Comparison of ENCODE assay signal across 1 cellular context in the genomic region with DNA sequence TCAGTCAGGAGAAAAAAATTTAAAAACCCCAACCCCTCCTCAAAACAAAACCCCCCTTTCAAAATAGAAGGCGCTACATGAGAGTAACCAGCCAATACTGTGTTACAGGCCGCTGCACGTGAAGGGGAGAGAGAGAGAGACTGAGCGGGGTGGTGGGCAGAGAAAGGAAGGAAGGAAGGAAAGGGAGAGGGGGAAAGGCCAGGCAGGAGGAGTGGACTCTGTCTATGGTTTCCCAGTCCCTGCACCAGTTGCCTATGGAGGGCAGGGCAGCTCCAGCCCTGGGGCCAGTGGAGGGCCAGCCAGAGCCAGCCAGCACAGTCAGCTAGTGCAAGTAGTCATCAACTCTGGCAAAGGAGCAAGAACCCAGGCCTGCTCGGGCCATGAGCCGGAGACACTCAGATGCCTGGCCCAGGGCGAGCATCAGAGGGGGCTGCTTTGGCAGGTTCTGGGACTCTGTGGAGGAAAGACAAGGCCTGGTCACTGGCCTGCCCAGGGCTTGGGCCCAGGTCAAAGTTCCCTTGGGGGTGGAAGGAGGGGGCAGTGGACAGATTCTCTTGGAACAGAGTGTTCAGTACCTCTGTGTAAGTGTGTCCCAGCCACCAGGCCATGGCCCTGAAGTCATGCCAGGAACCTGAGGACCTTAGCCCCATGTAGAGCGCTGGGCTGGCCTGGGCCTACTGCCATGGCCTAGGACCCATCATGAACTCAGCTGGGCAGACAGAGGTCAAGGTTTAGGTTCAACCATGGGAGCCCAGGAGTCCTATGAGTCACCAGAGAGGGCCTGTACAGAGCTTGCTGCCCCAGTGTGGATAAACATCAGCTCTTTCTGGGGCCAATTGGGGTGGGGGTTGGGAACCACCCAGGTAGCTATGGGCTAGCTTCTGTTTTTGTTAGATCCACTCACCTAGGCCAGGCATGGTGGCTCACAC.
A peak's percentile ranks its signal among the peaks of the same experiment; 100 is the strongest.
TF ChIP-seq lines count a peak whose summit lies in the region.

No MANE protein-coding gene starts in this region.

TF ChIP-seq in HepG2, 621 proteins besides CTCF, POLR2A, EP300 and RAD21 (continued from another document and continues in another):
- TF ChIP-seq, protein P1, sequence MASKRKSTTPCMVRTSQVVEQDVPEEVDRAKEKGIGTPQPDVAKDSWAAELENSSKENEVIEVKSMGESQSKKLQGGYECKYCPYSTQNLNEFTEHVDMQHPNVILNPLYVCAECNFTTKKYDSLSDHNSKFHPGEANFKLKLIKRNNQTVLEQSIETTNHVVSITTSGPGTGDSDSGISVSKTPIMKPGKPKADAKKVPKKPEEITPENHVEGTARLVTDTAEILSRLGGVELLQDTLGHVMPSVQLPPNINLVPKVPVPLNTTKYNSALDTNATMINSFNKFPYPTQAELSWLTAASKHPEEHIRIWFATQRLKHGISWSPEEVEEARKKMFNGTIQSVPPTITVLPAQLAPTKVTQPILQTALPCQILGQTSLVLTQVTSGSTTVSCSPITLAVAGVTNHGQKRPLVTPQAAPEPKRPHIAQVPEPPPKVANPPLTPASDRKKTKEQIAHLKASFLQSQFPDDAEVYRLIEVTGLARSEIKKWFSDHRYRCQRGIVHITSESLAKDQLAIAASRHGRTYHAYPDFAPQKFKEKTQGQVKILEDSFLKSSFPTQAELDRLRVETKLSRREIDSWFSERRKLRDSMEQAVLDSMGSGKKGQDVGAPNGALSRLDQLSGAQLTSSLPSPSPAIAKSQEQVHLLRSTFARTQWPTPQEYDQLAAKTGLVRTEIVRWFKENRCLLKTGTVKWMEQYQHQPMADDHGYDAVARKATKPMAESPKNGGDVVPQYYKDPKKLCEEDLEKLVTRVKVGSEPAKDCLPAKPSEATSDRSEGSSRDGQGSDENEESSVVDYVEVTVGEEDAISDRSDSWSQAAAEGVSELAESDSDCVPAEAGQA (IDR thresholded peaks at IDR 0.05; ENCODE audit: low read depth), result no peak
- TF ChIP-seq, protein P1 (CRISPR knock-in tag; IDR thresholded peaks at IDR 0.05; ENCODE audit: borderline replicate concordance), result no peak
- no peak; the same call in 1 of the 2 replicates for TF ChIP-seq ZNF788 (CRISPR knock-in tag; IDR thresholded peaks at IDR 0.05; ENCODE audit: borderline replicate concordance)
- TF ChIP-seq MATR3 (CRISPR knock-in tag; IDR thresholded peaks at IDR 0.05), result no peak
- peak; percentile 84; the same call in 1 of the 2 replicates for TF ChIP-seq ZNF136 (CRISPR knock-in tag; IDR thresholded peaks at IDR 0.05; ENCODE audit: low read depth)
- TF ChIP-seq MXD4 (CRISPR knock-in tag; IDR thresholded peaks at IDR 0.05), result no peak
- TF ChIP-seq BRD4 (CRISPR knock-in tag; IDR thresholded peaks at IDR 0.05), result no peak
- TF ChIP-seq, protein P2, sequence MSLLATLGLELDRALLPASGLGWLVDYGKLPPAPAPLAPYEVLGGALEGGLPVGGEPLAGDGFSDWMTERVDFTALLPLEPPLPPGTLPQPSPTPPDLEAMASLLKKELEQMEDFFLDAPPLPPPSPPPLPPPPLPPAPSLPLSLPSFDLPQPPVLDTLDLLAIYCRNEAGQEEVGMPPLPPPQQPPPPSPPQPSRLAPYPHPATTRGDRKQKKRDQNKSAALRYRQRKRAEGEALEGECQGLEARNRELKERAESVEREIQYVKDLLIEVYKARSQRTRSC (CRISPR knock-in tag; IDR thresholded peaks at IDR 0.05; ENCODE audit: low read depth), result no peak
- TF ChIP-seq, protein P3, sequence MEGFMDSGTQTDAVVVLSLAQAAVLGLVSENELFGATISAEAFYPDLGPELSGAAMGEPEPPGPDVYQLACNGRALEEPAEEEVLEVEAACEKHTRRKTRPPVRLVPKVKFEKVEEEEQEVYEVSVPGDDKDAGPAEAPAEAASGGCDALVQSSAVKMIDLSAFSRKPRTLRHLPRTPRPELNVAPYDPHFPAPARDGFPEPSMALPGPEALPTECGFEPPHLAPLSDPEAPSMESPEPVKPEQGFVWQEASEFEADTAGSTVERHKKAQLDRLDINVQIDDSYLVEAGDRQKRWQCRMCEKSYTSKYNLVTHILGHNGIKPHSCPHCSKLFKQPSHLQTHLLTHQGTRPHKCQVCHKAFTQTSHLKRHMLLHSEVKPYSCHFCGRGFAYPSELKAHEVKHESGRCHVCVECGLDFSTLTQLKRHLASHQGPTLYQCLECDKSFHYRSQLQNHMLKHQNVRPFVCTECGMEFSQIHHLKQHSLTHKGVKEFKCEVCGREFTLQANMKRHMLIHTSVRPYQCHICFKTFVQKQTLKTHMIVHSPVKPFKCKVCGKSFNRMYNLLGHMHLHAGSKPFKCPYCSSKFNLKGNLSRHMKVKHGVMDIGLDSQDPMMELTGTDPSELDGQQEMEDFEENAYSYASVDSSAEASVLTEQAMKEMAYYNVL (CRISPR knock-in tag; IDR thresholded peaks at IDR 0.05; ENCODE audit: borderline replicate concordance), result peak; percentile 70; the same call in 1 of the 2 replicates
- TF ChIP-seq, protein P4, sequence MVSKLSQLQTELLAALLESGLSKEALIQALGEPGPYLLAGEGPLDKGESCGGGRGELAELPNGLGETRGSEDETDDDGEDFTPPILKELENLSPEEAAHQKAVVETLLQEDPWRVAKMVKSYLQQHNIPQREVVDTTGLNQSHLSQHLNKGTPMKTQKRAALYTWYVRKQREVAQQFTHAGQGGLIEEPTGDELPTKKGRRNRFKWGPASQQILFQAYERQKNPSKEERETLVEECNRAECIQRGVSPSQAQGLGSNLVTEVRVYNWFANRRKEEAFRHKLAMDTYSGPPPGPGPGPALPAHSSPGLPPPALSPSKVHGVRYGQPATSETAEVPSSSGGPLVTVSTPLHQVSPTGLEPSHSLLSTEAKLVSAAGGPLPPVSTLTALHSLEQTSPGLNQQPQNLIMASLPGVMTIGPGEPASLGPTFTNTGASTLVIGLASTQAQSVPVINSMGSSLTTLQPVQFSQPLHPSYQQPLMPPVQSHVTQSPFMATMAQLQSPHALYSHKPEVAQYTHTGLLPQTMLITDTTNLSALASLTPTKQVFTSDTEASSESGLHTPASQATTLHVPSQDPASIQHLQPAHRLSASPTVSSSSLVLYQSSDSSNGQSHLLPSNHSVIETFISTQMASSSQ (IDR thresholded peaks at IDR 0.05; ENCODE audit: low read depth), result no peak
- TF ChIP-seq, protein P4 (CRISPR knock-in tag; IDR thresholded peaks at IDR 0.05; ENCODE audit: borderline replicate concordance), result no peak
- no peak for TF ChIP-seq ZNF703 (CRISPR knock-in tag; IDR thresholded peaks at IDR 0.05; ENCODE audit: borderline replicate concordance)
- no peak for TF ChIP-seq SETDB1 (CRISPR knock-in tag; IDR thresholded peaks at IDR 0.05; ENCODE audit: borderline replicate concordance)
- TF ChIP-seq ZNF225 (CRISPR knock-in tag; IDR thresholded peaks at IDR 0.05), result no peak
- no peak for TF ChIP-seq ZNF766 (CRISPR knock-in tag; IDR thresholded peaks at IDR 0.05; ENCODE audit: borderline replicate concordance)
- no peak for TF ChIP-seq ETV5 (CRISPR knock-in tag; IDR thresholded peaks at IDR 0.05; ENCODE audit: borderline replicate concordance)
- TF ChIP-seq ZNF879 (CRISPR knock-in tag; IDR thresholded peaks at IDR 0.05), result no peak
- TF ChIP-seq, protein P5, sequence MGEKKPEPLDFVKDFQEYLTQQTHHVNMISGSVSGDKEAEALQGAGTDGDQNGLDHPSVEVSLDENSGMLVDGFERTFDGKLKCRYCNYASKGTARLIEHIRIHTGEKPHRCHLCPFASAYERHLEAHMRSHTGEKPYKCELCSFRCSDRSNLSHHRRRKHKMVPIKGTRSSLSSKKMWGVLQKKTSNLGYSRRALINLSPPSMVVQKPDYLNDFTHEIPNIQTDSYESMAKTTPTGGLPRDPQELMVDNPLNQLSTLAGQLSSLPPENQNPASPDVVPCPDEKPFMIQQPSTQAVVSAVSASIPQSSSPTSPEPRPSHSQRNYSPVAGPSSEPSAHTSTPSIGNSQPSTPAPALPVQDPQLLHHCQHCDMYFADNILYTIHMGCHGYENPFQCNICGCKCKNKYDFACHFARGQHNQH (CRISPR knock-in tag; IDR thresholded peaks at IDR 0.05), result peak; percentile 46; the same call in 1 of the 2 replicates
- TF ChIP-seq ARNTL (CRISPR knock-in tag; IDR thresholded peaks at IDR 0.05), result no peak
- peak; percentile 27; the same call in 1 of the 2 replicates for TF ChIP-seq HIVEP1 (CRISPR knock-in tag; IDR thresholded peaks at IDR 0.05)
- TF ChIP-seq RBM22 (optimal IDR thresholded peaks at IDR 0.05; ENCODE audit: low read length), result no peak
- no peak for TF ChIP-seq NFE2L2 (IDR thresholded peaks at IDR 0.05; ENCODE audit: low read length)
- peak; percentile 74 for TF ChIP-seq ESRRA (CRISPR knock-in tag; IDR thresholded peaks at IDR 0.05; ENCODE audit: low read depth)
- TF ChIP-seq, protein P6, sequence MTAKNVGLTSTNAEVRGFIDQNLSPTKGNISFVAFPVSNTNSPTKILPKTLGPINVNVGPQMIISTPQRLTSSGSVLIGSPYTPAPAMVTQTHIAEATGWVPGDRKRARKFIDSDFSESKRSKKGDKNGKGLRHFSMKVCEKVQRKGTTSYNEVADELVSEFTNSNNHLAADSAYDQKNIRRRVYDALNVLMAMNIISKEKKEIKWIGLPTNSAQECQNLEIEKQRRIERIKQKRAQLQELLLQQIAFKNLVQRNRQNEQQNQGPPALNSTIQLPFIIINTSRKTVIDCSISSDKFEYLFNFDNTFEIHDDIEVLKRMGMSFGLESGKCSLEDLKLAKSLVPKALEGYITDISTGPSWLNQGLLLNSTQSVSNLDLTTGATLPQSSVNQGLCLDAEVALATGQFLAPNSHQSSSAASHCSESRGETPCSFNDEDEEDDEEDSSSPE (CRISPR knock-in tag; IDR thresholded peaks at IDR 0.05), result 0 out of 2 replicates have a peak, but pooled peaks have one; percentile 16
- TF ChIP-seq, protein P7, sequence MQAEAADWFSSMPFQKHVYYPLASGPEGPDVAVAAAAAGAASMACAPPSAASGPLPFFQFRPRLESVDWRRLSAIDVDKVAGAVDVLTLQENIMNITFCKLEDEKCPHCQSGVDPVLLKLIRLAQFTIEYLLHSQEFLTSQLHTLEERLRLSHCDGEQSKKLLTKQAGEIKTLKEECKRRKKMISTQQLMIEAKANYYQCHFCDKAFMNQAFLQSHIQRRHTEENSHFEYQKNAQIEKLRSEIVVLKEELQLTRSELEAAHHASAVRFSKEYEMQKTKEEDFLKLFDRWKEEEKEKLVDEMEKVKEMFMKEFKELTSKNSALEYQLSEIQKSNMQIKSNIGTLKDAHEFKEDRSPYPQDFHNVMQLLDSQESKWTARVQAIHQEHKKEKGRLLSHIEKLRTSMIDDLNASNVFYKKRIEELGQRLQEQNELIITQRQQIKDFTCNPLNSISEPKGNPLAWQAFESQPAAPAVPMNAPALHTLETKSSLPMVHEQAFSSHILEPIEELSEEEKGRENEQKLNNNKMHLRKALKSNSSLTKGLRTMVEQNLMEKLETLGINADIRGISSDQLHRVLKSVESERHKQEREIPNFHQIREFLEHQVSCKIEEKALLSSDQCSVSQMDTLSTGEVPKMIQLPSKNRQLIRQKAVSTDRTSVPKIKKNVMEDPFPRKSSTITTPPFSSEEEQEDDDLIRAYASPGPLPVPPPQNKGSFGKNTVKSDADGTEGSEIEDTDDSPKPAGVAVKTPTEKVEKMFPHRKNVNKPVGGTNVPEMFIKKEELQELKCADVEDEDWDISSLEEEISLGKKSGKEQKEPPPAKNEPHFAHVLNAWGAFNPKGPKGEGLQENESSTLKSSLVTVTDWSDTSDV (CRISPR knock-in tag; IDR thresholded peaks at IDR 0.05), result no peak
- TF ChIP-seq EED (CRISPR knock-in tag; IDR thresholded peaks at IDR 0.05), result no peak
- no peak for TF ChIP-seq ZNF468 (CRISPR knock-in tag; IDR thresholded peaks at IDR 0.05)
- TF ChIP-seq, protein P8, sequence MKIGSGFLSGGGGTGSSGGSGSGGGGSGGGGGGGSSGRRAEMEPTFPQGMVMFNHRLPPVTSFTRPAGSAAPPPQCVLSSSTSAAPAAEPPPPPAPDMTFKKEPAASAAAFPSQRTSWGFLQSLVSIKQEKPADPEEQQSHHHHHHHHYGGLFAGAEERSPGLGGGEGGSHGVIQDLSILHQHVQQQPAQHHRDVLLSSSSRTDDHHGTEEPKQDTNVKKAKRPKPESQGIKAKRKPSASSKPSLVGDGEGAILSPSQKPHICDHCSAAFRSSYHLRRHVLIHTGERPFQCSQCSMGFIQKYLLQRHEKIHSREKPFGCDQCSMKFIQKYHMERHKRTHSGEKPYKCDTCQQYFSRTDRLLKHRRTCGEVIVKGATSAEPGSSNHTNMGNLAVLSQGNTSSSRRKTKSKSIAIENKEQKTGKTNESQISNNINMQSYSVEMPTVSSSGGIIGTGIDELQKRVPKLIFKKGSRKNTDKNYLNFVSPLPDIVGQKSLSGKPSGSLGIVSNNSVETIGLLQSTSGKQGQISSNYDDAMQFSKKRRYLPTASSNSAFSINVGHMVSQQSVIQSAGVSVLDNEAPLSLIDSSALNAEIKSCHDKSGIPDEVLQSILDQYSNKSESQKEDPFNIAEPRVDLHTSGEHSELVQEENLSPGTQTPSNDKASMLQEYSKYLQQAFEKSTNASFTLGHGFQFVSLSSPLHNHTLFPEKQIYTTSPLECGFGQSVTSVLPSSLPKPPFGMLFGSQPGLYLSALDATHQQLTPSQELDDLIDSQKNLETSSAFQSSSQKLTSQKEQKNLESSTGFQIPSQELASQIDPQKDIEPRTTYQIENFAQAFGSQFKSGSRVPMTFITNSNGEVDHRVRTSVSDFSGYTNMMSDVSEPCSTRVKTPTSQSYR (CRISPR knock-in tag; IDR thresholded peaks at IDR 0.05; ENCODE audit: borderline replicate concordance), result peak; percentile 54; the same call in 1 of the 2 replicates
- peak; percentile 77; the same call in 1 of the 2 replicates for TF ChIP-seq SMAD1 (CRISPR knock-in tag; IDR thresholded peaks at IDR 0.05; ENCODE audit: borderline replicate concordance, low read depth)
- no peak for TF ChIP-seq SSRP1 (CRISPR knock-in tag; IDR thresholded peaks at IDR 0.05)
- no peak for TF ChIP-seq SP1 (IDR thresholded peaks at IDR 0.05)
- TF ChIP-seq SP1 (CRISPR knock-in tag; IDR thresholded peaks at IDR 0.05), result no peak
- TF ChIP-seq SALL1 (CRISPR knock-in tag; IDR thresholded peaks at IDR 0.05), result peak; percentile 79; the same call in 1 of the 2 replicates
